ENCODE assay signal across 16 cellular contexts in the genomic region with DNA sequence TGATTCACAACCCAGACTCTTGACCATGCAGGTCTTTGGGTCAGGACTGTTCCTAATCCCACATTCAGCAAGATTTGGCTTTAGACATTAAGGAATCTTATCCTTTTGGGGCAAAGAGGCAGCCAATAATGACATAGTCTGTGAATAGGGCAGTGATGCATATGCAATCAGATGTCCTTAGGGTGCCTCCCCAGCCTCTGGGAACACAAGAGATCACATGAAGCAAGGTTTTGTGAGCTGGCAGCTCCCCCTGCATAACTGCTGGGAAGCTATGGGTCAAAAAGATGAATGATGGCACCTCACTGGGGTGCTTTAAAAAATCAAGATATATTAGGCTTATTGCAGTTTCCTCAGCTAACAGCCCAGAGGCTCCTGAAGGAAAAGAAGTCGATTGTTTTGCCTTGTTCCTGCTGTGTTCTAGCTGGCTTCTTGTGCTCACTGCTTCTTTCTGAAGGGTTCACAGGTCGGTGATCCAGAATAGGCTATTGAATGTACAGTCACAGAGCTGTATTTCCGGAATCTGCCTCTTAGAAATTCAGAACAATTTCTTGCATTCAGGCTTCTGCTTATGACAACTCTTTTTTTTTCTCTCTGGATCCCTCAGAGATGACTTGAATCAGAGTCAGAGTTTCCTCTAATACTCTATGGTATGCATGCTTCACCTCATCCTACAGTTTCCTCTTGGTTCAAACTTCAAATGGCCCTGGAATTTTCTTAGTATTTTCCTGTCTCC. TPM values are rescaled to one million over a fixed set of nuclear protein-coding genes. Genes with fewer than 3 reads are reported as not detected.
DNase-seq lines count a peak whose midpoint lies in the region; ATAC-seq and TF ChIP-seq lines count a peak whose summit lies in the region.
"Had no signal": no experiment of that assay in that cellular context is flagged by ENCODE, and none has a peak within 500 bp of the region (broad histone marks: within the 10 kb centered on the region; RNA-seq: fewer than 3 reads in every experiment).

No MANE protein-coding gene starts in this region.

- no peak for TF ChIP-seq POLR2A in gastrocnemius medialis (IDR thresholded peaks at IDR 0.05)

- TF ChIP-seq CTCF in gastrocnemius medialis (IDR thresholded peaks at IDR 0.05 in 4 of 5, conservative IDR thresholded peaks at IDR 0.05 in 1 of 5): no peak

- DNase-seq in ELR (ENCODE audit: low read depth): peak; percentile 86
- DNase-seq in SK-MEL-5 (ENCODE audit: low read depth, low spot score): peak; percentile 56
- DNase-seq in fibroblast of gingiva (ENCODE audit: low read depth): peak; percentile 77
- peak; percentile 43 for DNase-seq in non-pigmented ciliary epithelial cell (ENCODE audit: low read depth)
- DNase-seq in HuH-7 (ENCODE audit: low spot score): no peak
- no peak for DNase-seq in gastrocnemius medialis
- DNase-seq in activated effector memory CD4-positive, alpha-beta T cell treated with Interleukin-2 at 50 U/mL for 16 hours: no peak
- no peak for DNase-seq in NCI-H2171 treated with DMSO at 0.1 percent for 48 hours (lab: John Stamatoyannopoulos, UW)
- DNase-seq: NCI-H1436; NCI-H82; occipital lobe; right cardiac atrium; stimulated activated naive CD8-positive, alpha-beta T cell treated with anti-CD3 and anti-CD28 coated beads, Interleukin-15, amount 100 ng/mL, for 72 hours; T-helper 9 cell had no signal

- intact Hi-C loops in gastrocnemius medialis (cut with DNase I; ENCODE audit: low total_unique reads): no loop called here

- no peaks in the 10 kb centered on the region for H3K9me3 ChIP-seq in gastrocnemius medialis

- no peaks in the 10 kb centered on the region for H3K27me3 ChIP-seq in gastrocnemius medialis

- H3K27ac ChIP-seq in gastrocnemius medialis: no peak overlapping the region
- H3K27ac ChIP-seq: SK-N-MC had no signal

- ATAC-seq in gastrocnemius medialis: no peak
- ATAC-seq: PC-3; stimulated activated naive CD8-positive, alpha-beta T cell treated with anti-CD3 and anti-CD28 coated beads, Interleukin-15, amount 100 ng/mL, for 72 hours had no signal

- no peak overlapping the region for H3K4me3 ChIP-seq in gastrocnemius medialis
- H3K4me3 ChIP-seq: SK-N-MC had no signal

- in situ Hi-C loops in SK-MEL-5 (cut with HindIII; ENCODE audit: low pct_unique_long_range_greater_than_20kb, low sequenced_read_pairs): no loop called here
- in situ Hi-C loops in gastrocnemius medialis (cut with MboI; ENCODE audit: low sequenced_read_pairs in 4 of 4): no loop called here

- H3K4me1 ChIP-seq in gastrocnemius medialis: no peaks in the 10 kb centered on the region

- no peaks in the 10 kb centered on the region for H3K36me3 ChIP-seq in gastrocnemius medialis

RNA-seq across cellular contexts. Expression of gene INSC, which starts 31.7 kb away (rescaled TPM):
- total RNA-seq in SK-MEL-5 (2014; rRNA removed; shearing (Covaris generic)): 0.87 TPM in 1 of 2 replicates, not detected in the other
- 2.6 TPM in 1 of 2 replicates, not detected in the other for polyA plus RNA-seq in SK-MEL-5 (2015; cell fraction: cytosol; rRNA removed)
- polyA plus RNA-seq in SK-MEL-5 (2015; cell fraction: nucleus; rRNA removed): 0.30 TPM in 1 of 2 replicates, not detected in the other
- total RNA-seq in gastrocnemius medialis: not detected
- total RNA-seq: PC-3 had no signal

Comparison
In these comparisons a context has a peak if more than half of its experiments do, and no peak if none do; other contexts are left out.
1. DNase-seq: peak in ELR (single experiment), SK-MEL-5 (single experiment), fibroblast of gingiva (single experiment) and non-pigmented ciliary epithelial cell (single experiment); none in HuH-7 (single experiment), gastrocnemius medialis (0 of 2), activated effector memory CD4-positive, alpha-beta T cell treated with Interleukin-2 at 50 U/mL for 16 hours (single experiment) and NCI-H2171 treated with DMSO at 0.1 percent for 48 hours (single experiment).